ENCODE assay signal across 14 cellular contexts in the genomic region with DNA sequence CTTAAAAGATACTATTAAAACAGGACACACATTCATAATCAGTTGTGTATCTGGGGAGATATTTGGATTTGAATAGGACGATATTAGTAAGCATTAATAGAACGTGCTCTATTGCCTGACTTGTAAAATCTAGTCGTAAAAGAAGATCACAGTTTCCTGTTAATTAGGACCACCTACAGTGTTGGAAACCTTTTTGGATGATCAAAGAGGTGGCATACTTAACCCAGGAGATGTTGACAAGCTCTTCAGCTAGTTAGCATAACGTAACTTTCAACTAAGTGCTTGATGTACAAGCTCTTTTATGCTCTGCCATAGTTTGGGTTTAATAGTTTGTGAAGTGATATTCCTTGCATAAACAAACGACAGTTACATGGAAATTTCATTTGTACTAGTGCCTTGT.
DNase-seq lines count a peak whose midpoint lies in the region; ATAC-seq and TF ChIP-seq lines count a peak whose summit lies in the region.
"Had no signal": no experiment of that assay in that cellular context is flagged by ENCODE, and none has a peak within 500 bp of the region (broad histone marks: within the 10 kb centered on the region; RNA-seq: fewer than 3 reads in every experiment).

No MANE protein-coding gene starts in this region.

- POLR2A ChIA-PET in HEK293 (lab: Yijun Ruan, JAX): no interaction called here
- POLR2A ChIA-PET in PC-3 (lab: Charles Lee; ENCODE audit: unreplicated experiment): no interaction called here

- H3K9me3 ChIP-seq in HEK293 (ENCODE audit: control insufficient read depth, insufficient read depth, low read depth, low read length) (no peaks in the 10 kb centered on the region), PC-3 (ENCODE audit: low read length) (no peaks in the 10 kb centered on the region), osteoblast (ENCODE audit: low read depth, low read length) (no peaks in the 10 kb centered on the region)
- H3K9me3 ChIP-seq: BE2C had no signal

- H3K27me3 ChIP-seq in PC-3 (ENCODE audit: low read length): no peaks in the 10 kb centered on the region
- no peaks in the 10 kb centered on the region for H3K27me3 ChIP-seq in osteoblast (ENCODE audit: insufficient read depth, low read length)
- H3K27me3 ChIP-seq: BE2C had no signal

- CTCF ChIA-PET in HEK293 (lab: Yijun Ruan, JAX) (interaction anchor here (0.7 kb wide), 2 partner anchors 12 to 40 kb away, joined by 3 read pairs; no protein-coding TSS in a partner anchor), PC-3 (lab: Charles Lee) (no interaction called here)

- TF ChIP-seq CTCF in HEK293 (tag by site-specific recombination; IDR thresholded peaks at IDR 0.05) (no peak), PC-3 (conservative IDR thresholded peaks at IDR 0.05; ENCODE audit: low read depth, low read length) (no peak), osteoblast (IDR thresholded peaks at IDR 0.05; ENCODE audit: extremely low read depth, low read depth, low read length) (no peak), GM13977 (IDR thresholded peaks at IDR 0.05; ENCODE audit: extremely low read depth, insufficient read depth, missing control alignments) (no peak)

- intact Hi-C loops in PC-3 (cut with micrococcal nuclease): no loop called here

- no peaks in the 10 kb centered on the region for H3K36me3 ChIP-seq in HEK293 (ENCODE audit: control insufficient read depth in 2 of 2, insufficient read depth in 1 of 2, low read length in 2 of 2)
- no peaks in the 10 kb centered on the region for H3K36me3 ChIP-seq in PC-3 (ENCODE audit: low read depth, low read length)
- no peaks in the 10 kb centered on the region for H3K36me3 ChIP-seq in osteoblast (ENCODE audit: insufficient read depth, low read length)
- H3K36me3 ChIP-seq: BE2C had no signal

- H2AFZ ChIP-seq in PC-3 (ENCODE audit: low read length) (no peak overlapping the region), osteoblast (ENCODE audit: low read length) (peak overlapping the region; percentile 64)

- no peaks in the 10 kb centered on the region for H3K9me2 ChIP-seq in PC-3 (replicated peaks; ENCODE audit: low read length)

- DNase-seq in NCI-H510A treated with DMSO at 0.1 percent for 48 hours (lab: John Stamatoyannopoulos, UW) (peak; percentile 22), NCI-H510A (lab: John Stamatoyannopoulos, UW) (no peak), PC-3 (no peak), osteoblast (ENCODE audit: insufficient read length, low spot score, missing footprints) (no peak), GM13977 (ENCODE audit: low spot score) (no peak), NCI-H524 treated with DMSO at 0.1 percent for 48 hours (lab: John Stamatoyannopoulos, UW) (no peak), AG20443 (ENCODE audit: low spot score) (no peak)
- DNase-seq: BE2C; CD4-positive, alpha-beta memory T cell; H9; NCI-H187; NCI-H2171 treated with DMSO at 0.1 percent for 48 hours; SIG-M5 had no signal

- no peaks in the 10 kb centered on the region for H3F3A ChIP-seq in PC-3 (ENCODE audit: low read length, unreplicated experiment)

- no peaks in the 10 kb centered on the region for H4K20me1 ChIP-seq in PC-3 (ENCODE audit: low read length)
- H4K20me1 ChIP-seq in osteoblast (ENCODE audit: insufficient read depth, low read length): no peaks in the 10 kb centered on the region

- BruUV-seq in PC-3 (replicated peaks; lab: Mats Ljungman, UMichigan): no TSS peak

- H3K4me1 ChIP-seq in HEK293 (ENCODE audit: control insufficient read depth, insufficient read depth, low read length): peaks cover 6% of the 10 kb centered on the region; the same call in 1 of the 2 replicates
- peaks cover 11% of the 10 kb centered on the region for H3K4me1 ChIP-seq in PC-3 (ENCODE audit: insufficient read depth, low read length)
- no peaks in the 10 kb centered on the region for H3K4me1 ChIP-seq in osteoblast (ENCODE audit: insufficient read depth, low read length)
- H3K4me1 ChIP-seq: BE2C had no signal

- H3K27ac ChIP-seq in HEK293 (ENCODE audit: extremely low read depth, low read depth, low read length): no peak overlapping the region
- no peak overlapping the region for H3K27ac ChIP-seq in PC-3 (ENCODE audit: low read length)
- no peak overlapping the region for H3K27ac ChIP-seq in osteoblast (ENCODE audit: low read depth, low read length)

- no peaks in the 10 kb centered on the region for H3K79me2 ChIP-seq in PC-3 (ENCODE audit: low read length)
- H3K79me2 ChIP-seq in osteoblast (ENCODE audit: insufficient read depth, low read length): no peaks in the 10 kb centered on the region

- no peak overlapping the region for H3K9ac ChIP-seq in PC-3 (ENCODE audit: low read length)

- H3K4me3 ChIP-seq in HEK293 (ENCODE audit: low read depth, low read length): no peak overlapping the region
- no peak overlapping the region for H3K4me3 ChIP-seq in PC-3 (ENCODE audit: low read length)
- no peak overlapping the region for H3K4me3 ChIP-seq in osteoblast (ENCODE audit: insufficient read depth, low read length)

- in situ Hi-C loops in GM13977 (cut with MboI; ENCODE audit: low pct_unique_long_range_greater_than_20kb, low sequenced_read_pairs, unreplicated experiment): no loop called here

- H3K4me2 ChIP-seq in PC-3 (ENCODE audit: low read length): 0 out of 2 replicates have a peak overlapping the region, but pooled peaks have one; percentile 15
- H3K4me2 ChIP-seq in osteoblast (ENCODE audit: insufficient read depth, low read length): peak overlapping the region; percentile 37

- ATAC-seq in PC-3: no peak

TF ChIP-seq in HEK293, 187 proteins besides CTCF, POLR2A, EP300 and RAD21:
- 0 out of 2 replicates have a peak, but pooled peaks have one; percentile 6 for TF ChIP-seq GLIS1 (tag by site-specific recombination; IDR thresholded peaks at IDR 0.05)
- TF ChIP-seq, protein P1, sequence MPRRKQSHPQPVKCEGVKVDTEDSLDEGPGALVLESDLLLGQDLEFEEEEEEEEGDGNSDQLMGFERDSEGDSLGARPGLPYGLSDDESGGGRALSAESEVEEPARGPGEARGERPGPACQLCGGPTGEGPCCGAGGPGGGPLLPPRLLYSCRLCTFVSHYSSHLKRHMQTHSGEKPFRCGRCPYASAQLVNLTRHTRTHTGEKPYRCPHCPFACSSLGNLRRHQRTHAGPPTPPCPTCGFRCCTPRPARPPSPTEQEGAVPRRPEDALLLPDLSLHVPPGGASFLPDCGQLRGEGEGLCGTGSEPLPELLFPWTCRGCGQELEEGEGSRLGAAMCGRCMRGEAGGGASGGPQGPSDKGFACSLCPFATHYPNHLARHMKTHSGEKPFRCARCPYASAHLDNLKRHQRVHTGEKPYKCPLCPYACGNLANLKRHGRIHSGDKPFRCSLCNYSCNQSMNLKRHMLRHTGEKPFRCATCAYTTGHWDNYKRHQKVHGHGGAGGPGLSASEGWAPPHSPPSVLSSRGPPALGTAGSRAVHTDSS (tag by site-specific recombination; IDR thresholded peaks at IDR 0.05): no peak
- TF ChIP-seq OSR2 (tag by site-specific recombination; IDR thresholded peaks at IDR 0.05): 0 out of 2 replicates have a peak, but pooled peaks have one; percentile 26
